ENCODE assay signal across 18 cellular contexts in the genomic region with DNA sequence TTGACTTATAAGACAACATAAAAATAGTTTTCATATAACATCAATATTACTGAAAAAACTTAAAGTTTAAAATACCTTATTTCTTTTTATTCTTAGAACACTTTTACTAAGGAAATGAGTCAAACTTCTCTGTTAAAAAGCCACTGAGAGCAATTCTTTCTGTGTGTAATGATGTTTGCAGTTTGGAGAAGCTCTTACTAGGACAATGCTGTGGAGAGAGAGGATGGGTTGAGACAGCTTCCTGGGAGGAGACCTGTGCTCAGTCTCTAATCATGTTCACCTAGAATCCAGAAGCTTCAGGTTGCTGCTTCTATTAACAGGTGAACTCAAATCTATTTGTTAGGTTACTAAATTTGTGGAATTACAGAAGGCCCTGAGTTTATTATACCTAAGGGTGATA.
DNase-seq lines count a peak whose midpoint lies in the region; ATAC-seq, FAIRE-seq and TF ChIP-seq lines count a peak whose summit lies in the region.
"Had no signal": no experiment of that assay in that cellular context is flagged by ENCODE, and none has a peak within 500 bp of the region (broad histone marks: within the 10 kb centered on the region; RNA-seq: fewer than 3 reads in every experiment).

No MANE protein-coding gene starts in this region.

- peak overlapping the region; percentile 79 for H2BK20ac ChIP-seq in IMR-90 (ENCODE audit: low read depth, low read length)

- DNase-seq in DMS53 (lab: John Stamatoyannopoulos, UW) = peak; percentile 17
- peak; percentile 49 for DNase-seq in IMR-90
- no peak for DNase-seq in astrocyte (ENCODE audit: low read depth)
- DNase-seq in keratinocyte (ENCODE audit: low read depth, low spot score) = no peak
- DNase-seq in lower lobe of right lung = no peak
- no peak for DNase-seq in RWPE1 (ENCODE audit: low spot score)
- no peak for DNase-seq in GF-D8 (lab: John Stamatoyannopoulos, UW)
- DNase-seq: CD8-positive, alpha-beta memory T cell; H7; NCI-H1436 treated with DMSO at 0.1 percent for 48 hours; NCI-H2081 treated with DMSO at 0.1 percent for 48 hours; NCI-H524; SHP77; SK-N-SH had no signal

- no peaks in the 10 kb centered on the region for H3K9me1 ChIP-seq in IMR-90 (ENCODE audit: insufficient read depth, low read length)
- no peaks in the 10 kb centered on the region for H3K9me1 ChIP-seq in keratinocyte (ENCODE audit: control insufficient read depth, extremely low read depth, insufficient read depth, low read length)

- peaks cover 6% of the 10 kb centered on the region for H3K9me3 Mint-ChIP-seq in astrocyte (ENCODE audit: unreplicated experiment)

- in situ Hi-C loops in IMR-90 (cut with MboI; ENCODE audit: low sequenced_read_pairs) = no loop called here

- H2AFZ ChIP-seq in IMR-90 (replicated peaks; ENCODE audit: low read length, poor library complexity) = no peak overlapping the region
- no peak overlapping the region for H2AFZ ChIP-seq in astrocyte (ENCODE audit: low read depth, low read length)
- peak overlapping the region; percentile 25 for H2AFZ ChIP-seq in keratinocyte (ENCODE audit: control insufficient read depth, low read length)

- no peak for TF ChIP-seq CTCF in IMR-90 (conservative IDR thresholded peaks at IDR 0.05; ENCODE audit: low read depth, low read length)
- no peak for TF ChIP-seq CTCF in astrocyte (IDR thresholded peaks at IDR 0.05; ENCODE audit: insufficient read depth, low read depth, low read length)
- TF ChIP-seq CTCF in keratinocyte (optimal IDR thresholded peaks at IDR 0.05 in 1 of 3, IDR thresholded peaks at IDR 0.05 in 1 of 3, conservative IDR thresholded peaks at IDR 0.05 in 1 of 3; ENCODE audit: extremely low read depth in 1 of 3, insufficient read depth in 2 of 3, low read length in 3 of 3) = no peak
- TF ChIP-seq CTCF in lower lobe of right lung (IDR thresholded peaks at IDR 0.05) = no peak
- TF ChIP-seq CTCF in RWPE1 (conservative IDR thresholded peaks at IDR 0.05; ENCODE audit: low read depth) = no peak

- FAIRE-seq in astrocyte (lab: Jason Lieb, UNC) (peak; percentile 23), keratinocyte (lab: Jason Lieb, UNC) (no peak)
- FAIRE-seq: D721Med had no signal

- ATAC-seq in IMR-90 (ENCODE audit: low read depth) (peak; percentile 79), lower lobe of right lung (no peak), GM21529 (IDR thresholded peaks at IDR 0.05; ENCODE audit: unreplicated experiment) (no peak)
- ATAC-seq: Panc1 had no signal

- H3K23ac ChIP-seq in IMR-90 (ENCODE audit: low read depth, low read length) = peak overlapping the region; percentile 21; the same call in 1 of the 2 replicates

- peak overlapping the region; percentile 100; the same call in 2 of the 3 replicates for H2BK15ac ChIP-seq in IMR-90 (ENCODE audit: low read depth, low read length)

- H4K5ac ChIP-seq in IMR-90 (ENCODE audit: low read depth, low read length) = peak overlapping the region; percentile 64; the same call in 1 of the 2 replicates

- peak overlapping the region; percentile 75 for H3K4ac ChIP-seq in IMR-90 (ENCODE audit: low read depth, low read length)

- no peak for TF ChIP-seq RAD21 in IMR-90 (IDR thresholded peaks at IDR 0.05; ENCODE audit: low read length)

- POLR2A ChIA-PET in IMR-90 (lab: Charles Lee; ENCODE audit: unreplicated experiment) (no interaction called here), RWPE1 (lab: Yijun Ruan, JAX; ENCODE audit: low non-redundant PET) (no interaction called here)

- no peaks in the 10 kb centered on the region for H3K9me3 ChIP-seq in IMR-90 (ENCODE audit: control insufficient read depth, insufficient read depth, low read length)
- H3K9me3 ChIP-seq in astrocyte (ENCODE audit: insufficient read depth, low read depth, low read length) = no peaks in the 10 kb centered on the region
- no peaks in the 10 kb centered on the region for H3K9me3 ChIP-seq in keratinocyte (ENCODE audit: control insufficient read depth, low read depth, low read length)
- H3K9me3 ChIP-seq in lower lobe of right lung = no peaks in the 10 kb centered on the region
- H3K9me3 ChIP-seq: BLaER1 treated with 17β-estradiol and CSF1 and Interleukin-3, amounts not matched to agents 10 nM and 100 nM; SK-N-SH had no signal

- H3K4me3 ChIP-seq in IMR-90 (ENCODE audit: insufficient read depth, low read depth, low read length) (no peak overlapping the region), astrocyte (ENCODE audit: insufficient read depth, low read depth, low read length) (no peak overlapping the region), keratinocyte (ENCODE audit: control insufficient read depth in 2 of 3, extremely low read depth in 1 of 3, insufficient read depth in 2 of 3, low read depth in 1 of 3, low read length in 3 of 3) (no peak overlapping the region), lower lobe of right lung (no peak overlapping the region)
- H3K4me3 ChIP-seq: BLaER1 treated with 17β-estradiol and CSF1 and Interleukin-3, amounts not matched to agents 10 nM and 100 nM had no signal

- no peak overlapping the region for H3K27ac Mint-ChIP-seq in astrocyte (ENCODE audit: unreplicated experiment)

- peak overlapping the region; percentile 48 to 62; a peak in 3 of 4 replicates for H4K8ac ChIP-seq in IMR-90 (ENCODE audit: low read depth in 2 of 2, low read length in 2 of 2)

- no TSS peak for BruUV-seq in IMR-90 (replicated peaks; lab: Mats Ljungman, UMichigan)

- H4K20me1 ChIP-seq in IMR-90 (ENCODE audit: insufficient read depth, low read length) = no peaks in the 10 kb centered on the region
- no peaks in the 10 kb centered on the region for H4K20me1 ChIP-seq in astrocyte (ENCODE audit: insufficient read depth, low read length)
- H4K20me1 ChIP-seq in keratinocyte (ENCODE audit: control insufficient read depth, extremely low read depth, insufficient read depth, low read length) = no peaks in the 10 kb centered on the region
- H4K20me1 ChIP-seq: BLaER1 treated with 17β-estradiol and CSF1 and Interleukin-3, amounts not matched to agents 10 nM and 100 nM had no signal

- intact Hi-C loops in IMR-90 (cut with micrococcal nuclease) = no loop called here
- intact Hi-C loops in lower lobe of right lung (cut with DNase I) = no loop called here

- H3K18ac ChIP-seq in IMR-90 (ENCODE audit: low read depth, low read length) = peak overlapping the region; percentile 78; the same call in 1 of the 2 replicates

- no peaks in the 10 kb centered on the region for H3K79me1 ChIP-seq in IMR-90 (ENCODE audit: low read depth in 1 of 2, low read length in 2 of 2)

- no peak overlapping the region for H3K4me3 Mint-ChIP-seq in astrocyte (ENCODE audit: unreplicated experiment)
- H3K4me3 Mint-ChIP-seq: CD8-positive, alpha-beta memory T cell had no signal

- H3K56ac ChIP-seq in IMR-90 (ENCODE audit: extremely low read depth, insufficient read depth, low read length) = peak overlapping the region; percentile 70; the same call in 1 of the 2 replicates

- H3K27ac ChIP-seq in IMR-90 (ENCODE audit: insufficient read depth, low read length) (peak overlapping the region; percentile 92), astrocyte (ENCODE audit: low read depth, low read length) (no peak overlapping the region), keratinocyte (ENCODE audit: control insufficient read depth, insufficient read depth, low read length) (no peak overlapping the region), lower lobe of right lung (no peak overlapping the region), RWPE1 (no peak overlapping the region)
- H3K27ac ChIP-seq: BLaER1 treated with 17β-estradiol and CSF1 and Interleukin-3, amounts not matched to agents 10 nM and 100 nM had no signal

- H3K27me3 ChIP-seq in IMR-90 (ENCODE audit: control insufficient read depth, insufficient read depth, low read length) (no peaks in the 10 kb centered on the region), astrocyte (ENCODE audit: insufficient read depth, low read length) (no peaks in the 10 kb centered on the region), keratinocyte (ENCODE audit: control insufficient read depth, extremely low read depth, insufficient read depth, low read length) (no peaks in the 10 kb centered on the region), lower lobe of right lung (ENCODE audit: low read depth) (no peaks in the 10 kb centered on the region)
- H3K27me3 ChIP-seq: BLaER1 treated with 17β-estradiol and CSF1 and Interleukin-3, amounts not matched to agents 10 nM and 100 nM had no signal

- no peaks in the 10 kb centered on the region for H3K79me2 ChIP-seq in astrocyte (ENCODE audit: insufficient read depth, low read length)
- H3K79me2 ChIP-seq in keratinocyte (ENCODE audit: control insufficient read depth, insufficient read depth, low read length) = no peaks in the 10 kb centered on the region

- H3K36me3 ChIP-seq in IMR-90 (ENCODE audit: control insufficient read depth, insufficient read depth, low read length) (peaks cover 5% of the 10 kb centered on the region; the same call in 1 of the 2 replicates), astrocyte (ENCODE audit: insufficient read depth, low read length) (no peaks in the 10 kb centered on the region), keratinocyte (ENCODE audit: control insufficient read depth in 2 of 2, extremely low read depth in 1 of 2, insufficient read depth in 2 of 2, low read length in 2 of 2) (no peaks in the 10 kb centered on the region), lower lobe of right lung (no peaks in the 10 kb centered on the region)
- H3K36me3 ChIP-seq: BLaER1 treated with 17β-estradiol and CSF1 and Interleukin-3, amounts not matched to agents 10 nM and 100 nM had no signal

- peak overlapping the region; percentile 64 for H4K91ac ChIP-seq in IMR-90 (ENCODE audit: insufficient read depth, low read depth, low read length)

- peak overlapping the region; percentile 82 for H2BK120ac ChIP-seq in IMR-90 (ENCODE audit: low read depth, low read length)

- H3K14ac ChIP-seq in IMR-90 (replicated peaks; ENCODE audit: low read depth, low read length) = peak overlapping the region; percentile 73; the same call in 1 of the 2 replicates

- CTCF ChIA-PET in IMR-90 (lab: Yijun Ruan, JAX) = no interaction called here
- CTCF ChIA-PET in RWPE1 (lab: Yijun Ruan, JAX) = no interaction called here

- H2AK5ac ChIP-seq in IMR-90 (ENCODE audit: low read depth, low read length) = peak overlapping the region; percentile 95

- H2AK9ac ChIP-seq in IMR-90 (replicated peaks; ENCODE audit: low read depth, low read length, poor library complexity) = no peak overlapping the region

- H3K36me3 Mint-ChIP-seq in astrocyte (ENCODE audit: low read depth, unreplicated experiment) = peaks cover 2% of the 10 kb centered on the region
- H3K36me3 Mint-ChIP-seq: CD8-positive, alpha-beta memory T cell had no signal

- H3K4me2 ChIP-seq in IMR-90 (ENCODE audit: low read depth, low read length) (no peak overlapping the region), astrocyte (ENCODE audit: low read length) (no peak overlapping the region), keratinocyte (ENCODE audit: control insufficient read depth, extremely low read depth, insufficient read depth, low read depth, low read length) (no peak overlapping the region)
- H3K4me2 ChIP-seq: BLaER1 treated with 17β-estradiol and CSF1 and Interleukin-3, amounts not matched to agents 10 nM and 100 nM; SK-N-SH had no signal

- peaks cover 12% of the 10 kb centered on the region for H3K4me1 Mint-ChIP-seq in astrocyte (ENCODE audit: low read depth, unreplicated experiment)
- H3K4me1 Mint-ChIP-seq: CD8-positive, alpha-beta memory T cell had no signal

- TF ChIP-seq POLR2A in IMR-90 (IDR thresholded peaks at IDR 0.05; ENCODE audit: low read depth, low read length) = no peak

- H2BK5ac ChIP-seq in IMR-90 (ENCODE audit: low read depth, low read length, poor library complexity, severe bottlenecking) = peak overlapping the region; percentile 59

- H3K27me3 Mint-ChIP-seq in astrocyte (ENCODE audit: low read depth, unreplicated experiment) = no peaks in the 10 kb centered on the region
- H3K27me3 Mint-ChIP-seq: CD8-positive, alpha-beta memory T cell had no signal

- dilution Hi-C loops in IMR-90 (cut with HindIII; ENCODE audit: low sequenced_read_pairs, unreplicated experiment) = no loop called here
- dilution Hi-C loops in keratinocyte (cut with MboI; ENCODE audit: extremely low pct_ligation_motif_present, low sequenced_read_pairs) = no loop called here

- H3K4me1 ChIP-seq in IMR-90 (ENCODE audit: control insufficient read depth, insufficient read depth, low read length) (peaks cover 3% of the 10 kb centered on the region; the same call in 1 of the 2 replicates), astrocyte (ENCODE audit: insufficient read depth, low read length) (no peaks in the 10 kb centered on the region), keratinocyte (ENCODE audit: control insufficient read depth, extremely low read depth, insufficient read depth, low read length) (peaks cover 5% of the 10 kb centered on the region), lower lobe of right lung (no peaks in the 10 kb centered on the region)
- H3K4me1 ChIP-seq: BLaER1 treated with 17β-estradiol and CSF1 and Interleukin-3, amounts not matched to agents 10 nM and 100 nM had no signal

- H3K9ac ChIP-seq in IMR-90 (ENCODE audit: low read depth, low read length) (0 out of 2 replicates have a peak overlapping the region, but pooled peaks have one; percentile 19), astrocyte (ENCODE audit: low read length) (no peak overlapping the region), keratinocyte (ENCODE audit: control insufficient read depth, extremely low read depth, insufficient read depth, low read length) (no peak overlapping the region)
- H3K9ac ChIP-seq: BLaER1 treated with 17β-estradiol and CSF1 and Interleukin-3, amounts not matched to agents 10 nM and 100 nM; SK-N-SH had no signal

Comparison
In these comparisons a context has a peak if more than half of its experiments do, and no peak if none do; other contexts are left out.
1. DNase-seq: peak in DMS53 (single experiment) and IMR-90 (single experiment); none in astrocyte (single experiment), keratinocyte (single experiment), lower lobe of right lung (single experiment), RWPE1 (single experiment) and GF-D8 (single experiment).